In genomic region chr1:43529206-43529731, GRCh38 we compare ENCODE assay signal across 8 cellular contexts. TPM values are rescaled to one million over a fixed set of nuclear protein-coding genes. Genes with fewer than 3 reads are reported as not detected.
A peak's percentile ranks its signal among the peaks of the same experiment; 100 is the strongest.
DNase-seq lines count a peak whose midpoint lies in the region; ATAC-seq and TF ChIP-seq lines count a peak whose summit lies in the region.

No MANE protein-coding gene starts in this region.

- no peaks in the 10 kb centered on the region for H3K9me2 ChIP-seq in OCI-LY1 (ENCODE audit: low read depth, low read length)

- peak overlapping the region; percentile 68; the same call in 1 of the 2 replicates for H2BK120ac ChIP-seq in IMR-90 (ENCODE audit: low read depth, low read length)

- peak overlapping the region; percentile 9 for H2AFZ ChIP-seq in IMR-90 (replicated peaks; ENCODE audit: low read length, poor library complexity)
- H2AFZ ChIP-seq in OCI-LY1 (ENCODE audit: low read length): no peak overlapping the region

- H2BK15ac ChIP-seq in IMR-90 (ENCODE audit: low read depth, low read length): no peak overlapping the region; the same call in 2 of the 3 replicates

- peaks cover 15% of the 10 kb centered on the region for H3K9me1 ChIP-seq in IMR-90 (ENCODE audit: insufficient read depth, low read length)

- no peak overlapping the region for H2AK5ac ChIP-seq in IMR-90 (ENCODE audit: low read depth, low read length)

- ATAC-seq in IMR-90 (ENCODE audit: low read depth) (peak; percentile 64), mucosa of descending colon (peak; percentile 74), HG03095 (IDR thresholded peaks at IDR 0.05; ENCODE audit: unreplicated experiment) (no peak)

- H3K23ac ChIP-seq in IMR-90 (ENCODE audit: low read depth, low read length): no peak overlapping the region

- peaks cover 13 to 39% of the 10 kb centered on the region in 2 experiments for H3K79me1 ChIP-seq in IMR-90 (ENCODE audit: low read depth in 1 of 2, low read length in 2 of 2)

- DNase-seq in Caki2 (ENCODE audit: low read depth): peak; percentile 62
- DNase-seq in IMR-90: peak; percentile 90
- peak; percentile 49 for DNase-seq in activated CD8-positive, alpha-beta memory T cell treated with anti-CD3 and anti-CD28 coated beads, Interleukin-2, amount 50 U/mL, for 1 hour (ENCODE audit: extremely low read depth)
- DNase-seq in epidermal melanocyte (ENCODE audit: insufficient read length, low spot score): peak; percentile 87
- DNase-seq in mucosa of descending colon: peak; percentile 81 to 94 (median 90)
- peak; percentile 68 for DNase-seq in stimulated activated CD8-positive, alpha-beta memory T cell treated with anti-CD3 and anti-CD28 coated beads, Interleukin-4, amount 100 ng/mL, for 24 hours (ENCODE audit: low read depth)

- H3K36me3 ChIP-seq in IMR-90 (ENCODE audit: control insufficient read depth, insufficient read depth, low read length): no peaks in the 10 kb centered on the region
- H3K36me3 ChIP-seq in OCI-LY1 (ENCODE audit: insufficient read depth, low read length): no peaks in the 10 kb centered on the region
- no peaks in the 10 kb centered on the region for H3K36me3 ChIP-seq in mucosa of descending colon (ENCODE audit: low read depth)

- WGBS in IMR-90 (ENCODE audit: extremely low coverage in 2 of 2, insufficient read length in 1 of 2), 2 experiments: 0% methylated on average over 1 of the region's 11 CpGs; no CpG with 5 or more reads in 1 of the 2 experiments

- no peak overlapping the region for H2AK9ac ChIP-seq in IMR-90 (replicated peaks; ENCODE audit: low read depth, low read length, poor library complexity)

- H3K27me3 ChIP-seq in IMR-90 (ENCODE audit: control insufficient read depth, insufficient read depth, low read length) (no peaks in the 10 kb centered on the region), OCI-LY1 (ENCODE audit: insufficient read depth, low read length) (peaks cover 5% of the 10 kb centered on the region; the same call in 1 of the 2 replicates)

- no peak for TF ChIP-seq POLR2A in IMR-90 (IDR thresholded peaks at IDR 0.05; ENCODE audit: low read depth, low read length)

- H3K14ac ChIP-seq in IMR-90 (replicated peaks; ENCODE audit: low read depth, low read length): no peak overlapping the region

- no peaks in the 10 kb centered on the region for H3F3A ChIP-seq in OCI-LY1 (ENCODE audit: insufficient read depth, low read length)

- H3K18ac ChIP-seq in IMR-90 (ENCODE audit: low read depth, low read length): no peak overlapping the region

- no peak overlapping the region for H3K56ac ChIP-seq in IMR-90 (ENCODE audit: extremely low read depth, insufficient read depth, low read length)

- POLR2A ChIA-PET in IMR-90 (lab: Charles Lee; ENCODE audit: unreplicated experiment): no interaction called here

- H3K9ac ChIP-seq in IMR-90 (ENCODE audit: low read depth, low read length) (no peak overlapping the region), OCI-LY1 (ENCODE audit: low read length) (no peak overlapping the region)

- H3K4me3 ChIP-seq in IMR-90 (ENCODE audit: insufficient read depth, low read depth, low read length) (no peak overlapping the region), OCI-LY1 (ENCODE audit: low read depth, low read length, poor library complexity, severe bottlenecking) (no peak overlapping the region), mucosa of descending colon (no peak overlapping the region)

- H3K4me2 ChIP-seq in IMR-90 (ENCODE audit: low read depth, low read length): no peak overlapping the region
- no peak overlapping the region for H3K4me2 ChIP-seq in OCI-LY1 (ENCODE audit: low read length)

- TF ChIP-seq CTCF in IMR-90 (conservative IDR thresholded peaks at IDR 0.05; ENCODE audit: low read depth, low read length) (peak; percentile 96), OCI-LY1 (IDR thresholded peaks at IDR 0.05; ENCODE audit: low read length) (peak; percentile 95), mucosa of descending colon (IDR thresholded peaks at IDR 0.05) (peak; percentile 88)

- peak overlapping the region in 1 of 2 experiments; percentile 20; a peak in 1 of 4 replicates for H4K8ac ChIP-seq in IMR-90 (ENCODE audit: low read depth in 2 of 2, low read length in 2 of 2)

- peak; percentile 93 for TF ChIP-seq RAD21 in IMR-90 (IDR thresholded peaks at IDR 0.05; ENCODE audit: low read length)

- H3K9me3 ChIP-seq in IMR-90 (ENCODE audit: control insufficient read depth, insufficient read depth, low read length) (no peaks in the 10 kb centered on the region), OCI-LY1 (ENCODE audit: low read length) (no peaks in the 10 kb centered on the region), mucosa of descending colon (no peaks in the 10 kb centered on the region)

- no peak overlapping the region for H4K5ac ChIP-seq in IMR-90 (ENCODE audit: low read depth, low read length)

- CTCF ChIA-PET in IMR-90 (lab: Yijun Ruan, JAX): interaction anchor here (0.8 to 0.9 kb wide), 2 partner anchors 120 to 520 kb away, joined by 3 to 4 read pairs; no protein-coding TSS in a partner anchor

- H3K79me2 ChIP-seq in OCI-LY1 (ENCODE audit: insufficient read depth, low read length): no peaks in the 10 kb centered on the region

- H3K4me1 ChIP-seq in IMR-90 (ENCODE audit: control insufficient read depth, insufficient read depth, low read length): peaks cover 8% of the 10 kb centered on the region
- peaks cover 8% of the 10 kb centered on the region for H3K4me1 ChIP-seq in OCI-LY1 (ENCODE audit: insufficient read depth, low read length, severe bottlenecking)
- H3K4me1 ChIP-seq in mucosa of descending colon (ENCODE audit: low read depth): peaks cover 26% of the 10 kb centered on the region

- H3K27ac ChIP-seq in IMR-90 (ENCODE audit: insufficient read depth, low read length) (no peak overlapping the region), OCI-LY1 (ENCODE audit: low read depth, low read length, poor library complexity, severe bottlenecking) (no peak overlapping the region)

- dilution Hi-C loops in IMR-90 (cut with HindIII; ENCODE audit: low sequenced_read_pairs, unreplicated experiment): no loop called here

- no peak overlapping the region; the same call in 1 of the 2 replicates for H4K91ac ChIP-seq in IMR-90 (ENCODE audit: insufficient read depth, low read depth, low read length)

- intact Hi-C loops in IMR-90 (cut with micrococcal nuclease) (loop anchor here (1.0 to 5.0 kb wide), 7 partner anchors 77 to 508 kb away; partner anchors contain the start of genes HYI, KDM4A and ST3GAL3), mucosa of descending colon (cut with DNase I, micrococcal nuclease) (loop anchor here (5.0 to 10.0 kb wide), 2 partner anchors 116 to 123 kb away; partner anchors contain the start of gene KDM4A (in 1 of the 2))

- H2BK20ac ChIP-seq in IMR-90 (ENCODE audit: low read depth, low read length): no peak overlapping the region

- BruUV-seq in IMR-90 (replicated peaks; lab: Mats Ljungman, UMichigan): no TSS peak

- no peak overlapping the region for H2BK5ac ChIP-seq in IMR-90 (ENCODE audit: low read depth, low read length, poor library complexity, severe bottlenecking)

- H4K20me1 ChIP-seq in IMR-90 (ENCODE audit: insufficient read depth, low read length): peaks cover 17% of the 10 kb centered on the region
- H4K20me1 ChIP-seq in OCI-LY1 (ENCODE audit: insufficient read depth, low read length): no peaks in the 10 kb centered on the region

- in situ Hi-C loops in Caki2 (cut with HindIII; ENCODE audit: low pct_unique_long_range_greater_than_20kb, low sequenced_read_pairs) (no loop called here), IMR-90 (cut with MboI; ENCODE audit: low sequenced_read_pairs) (loop anchor here (25.0 kb wide), 1 partner anchor 433 kb away; the partner anchor contains the start of genes ATP6V0B and DPH2)

- 0 out of 2 replicates have a peak overlapping the region, but pooled peaks have one; percentile 0 for H3K4ac ChIP-seq in IMR-90 (ENCODE audit: low read depth, low read length)

TF ChIP-seq in IMR-90, 13 proteins besides CTCF, POLR2A, EP300 and RAD21 (continues in another document):
- TF ChIP-seq CHD1 (IDR thresholded peaks at IDR 0.05; ENCODE audit: low read depth, low read length) (no peak), USF2 (IDR thresholded peaks at IDR 0.05; ENCODE audit: low read depth, low read length) (peak; percentile 83), RFX5 (IDR thresholded peaks at IDR 0.05; ENCODE audit: low read depth, low read length) (no peak), RCOR1 (IDR thresholded peaks at IDR 0.05; ENCODE audit: insufficient replicate concordance, low read length) (no peak), NFE2L2 (IDR thresholded peaks at IDR 0.05; ENCODE audit: low read depth, low read length) (no peak), SMC3 (IDR thresholded peaks at IDR 0.05; ENCODE audit: low read depth, low read length) (peak; percentile 86), ELK1 (IDR thresholded peaks at IDR 0.05; ENCODE audit: borderline replicate concordance, low read depth, low read length) (no peak), BHLHE40 (IDR thresholded peaks at IDR 0.05; ENCODE audit: low read depth, low read length) (no peak), MAFK (IDR thresholded peaks at IDR 0.05; ENCODE audit: low read depth, low read length) (no peak), CEBPB (IDR thresholded peaks at IDR 0.05; ENCODE audit: low read depth, low read length) (no peak), MAZ (IDR thresholded peaks at IDR 0.05; ENCODE audit: borderline replicate concordance, low read depth, low read length) (no peak), FOS (IDR thresholded peaks at IDR 0.05; ENCODE audit: low read depth, low read length) (no peak)

RNA-seq across cellular contexts. Expression of gene PTPRF, which starts 1.4 kb away (rescaled TPM):
- 74.1 and 105 TPM in 2 replicates for total RNA-seq in Caki2 (2014; rRNA removed; shearing (Covaris generic); ENCODE audit: low replicate concordance)
- total RNA-seq in IMR-90 (2012; rRNA removed): 25.8 and 27.8 TPM in 2 replicates
- polyA plus RNA-seq in IMR-90 (2012; rRNA removed): 92.3 and 103 TPM in 2 replicates
- polyA plus RNA-seq in IMR-90 (2012; cell fraction: cytosol; rRNA removed): 46.4 and 102 TPM in 2 replicates
- polyA plus RNA-seq in IMR-90 (2012; cell fraction: nucleus; rRNA removed; ENCODE audit: low replicate concordance): 122 and 210 TPM in 2 replicates
- total RNA-seq in mucosa of descending colon: 100 to 1,000 TPM; 355 to 752 (median 384) TPM
